Comparison of ENCODE assay signal across 1 cellular context in genomic region chr1:244657421-244657820, GRCh38.
A peak's percentile ranks its signal among the peaks of the same experiment; 100 is the strongest.
TF ChIP-seq lines count a peak whose summit lies in the region.

No MANE protein-coding gene starts in this region.

TF ChIP-seq in HepG2, 621 proteins besides CTCF, POLR2A, EP300 and RAD21:
- no peak for TF ChIP-seq ZNF720 (CRISPR knock-in tag; IDR thresholded peaks at IDR 0.05)
- TF ChIP-seq RBFOX2 (IDR thresholded peaks at IDR 0.05; ENCODE audit: low read depth, low read length): 0 out of 2 replicates have a peak, but pooled peaks have one; percentile 10
